8 cellular contexts compared by ENCODE assay signal in genomic region chr12:93409343-93409742, GRCh38. TPM values are rescaled to one million over a fixed set of nuclear protein-coding genes. Genes with fewer than 3 reads are reported as not detected.
DNase-seq lines count a peak whose midpoint lies in the region; ATAC-seq and TF ChIP-seq lines count a peak whose summit lies in the region.
"Not testable (repeated sequence)": the region's sequence is repeated elsewhere in the genome, so short reads cannot be mapped to it uniquely, and the experiment has no call there.

No MANE protein-coding gene starts in this region.

- H3K36me3 Mint-ChIP-seq in CD8-positive, alpha-beta memory T cell = peaks cover 0 to 63% (median 15%) of the 10 kb centered on the region in 3 donors
- peaks cover 68% of the 10 kb centered on the region for H3K36me3 Mint-ChIP-seq in activated CD8-positive, alpha-beta T cell treated with anti-CD3 and anti-CD28 coated beads, Interleukin-2, amount 10 ng/mL, durations not matched to agents 7 days and 5 days (ENCODE audit: low read depth)
- H3K36me3 Mint-ChIP-seq in activated naive CD4-positive, alpha-beta T cell treated with anti-CD3 and anti-CD28 coated beads, Interleukin-2, amount 50 U/mL, for 72 hours = peaks cover 0 to 66% of the 10 kb centered on the region in 2 donors
- not testable (repeated sequence) for H3K36me3 Mint-ChIP-seq in chondrocyte (ENCODE audit: low read depth)
- peaks cover 67% of the 10 kb centered on the region for H3K36me3 Mint-ChIP-seq in nephron progenitor cell (ENCODE audit: low read depth)
- H3K36me3 Mint-ChIP-seq in stimulated activated naive CD8-positive, alpha-beta T cell treated with anti-CD3 and anti-CD28 coated beads, Interleukin-15, Interleukin-2, amounts not matched to agents 100 ng/mL and 50 ng/mL, for 24 hours (ENCODE audit: low read depth) = peaks cover 84% of the 10 kb centered on the region

- not testable (repeated sequence) for H3K9me2 ChIP-seq in HCT116 (ENCODE audit: insufficient read depth)

- not testable (repeated sequence) for H3K27me3 Mint-ChIP-seq in CD8-positive, alpha-beta memory T cell; activated CD8-positive, alpha-beta T cell treated with anti-CD3 and anti-CD28 coated beads, Interleukin-2, amount 10 ng/mL, durations not matched to agents 7 days and 5 days (ENCODE audit: low read depth); chondrocyte (ENCODE audit: low read depth); nephron progenitor cell (ENCODE audit: low read depth, poor library complexity); stimulated activated naive CD8-positive, alpha-beta T cell treated with anti-CD3 and anti-CD28 coated beads, Interleukin-15, Interleukin-2, amounts not matched to agents 100 ng/mL and 50 ng/mL, for 24 hours

- H3K9ac ChIP-seq in HCT116 (ENCODE audit: low read length); SK-N-MC (ENCODE audit: insufficient read length): not testable (repeated sequence)

- H3K27ac ChIP-seq in CD8-positive, alpha-beta memory T cell (ENCODE audit: low read depth, low read length); HCT116 (ENCODE audit: low read depth, low read length): not testable (repeated sequence)
- peak overlapping the region; percentile 70 for H3K27ac ChIP-seq in SK-N-MC

- DNase-seq in CD8-positive, alpha-beta memory T cell; HCT116 (ENCODE audit: low read depth, low spot score); SK-N-MC (ENCODE audit: low read depth, low spot score); activated CD8-positive, alpha-beta T cell treated with anti-CD3 and anti-CD28 coated beads, Interleukin-2, amount 10 ng/mL, durations not matched to agents 7 days and 5 days; activated naive CD4-positive, alpha-beta T cell treated with anti-CD3 and anti-CD28 coated beads, Interleukin-2, amount 50 U/mL, for 72 hours (ENCODE audit: low spot score in 2 of 2); chondrocyte (ENCODE audit: low spot score); nephron progenitor cell: not testable (repeated sequence)

- TF ChIP-seq RAD21 in HCT116 (IDR thresholded peaks at IDR 0.05; ENCODE audit: low read depth) = not testable (repeated sequence)

- not testable (repeated sequence) for H3K9me3 ChIP-seq in CD8-positive, alpha-beta memory T cell (ENCODE audit: low read length); HCT116 (ENCODE audit: control insufficient read depth in 1 of 2, insufficient read depth in 1 of 2, low read depth in 1 of 2, low read length in 2 of 2); SK-N-MC (ENCODE audit: low read depth, low read length)

- not testable (repeated sequence) for TF ChIP-seq CTCF in HCT116 (IDR thresholded peaks at IDR 0.05 in 2 of 3, conservative IDR thresholded peaks at IDR 0.05 in 1 of 3; ENCODE audit: borderline replicate concordance in 1 of 3, insufficient read depth in 1 of 3, low read depth in 2 of 3, low read length in 2 of 3); chondrocyte (IDR thresholded peaks at IDR 0.05); nephron progenitor cell (IDR thresholded peaks at IDR 0.05)

- CTCF ChIA-PET in CD8-positive, alpha-beta memory T cell (lab: Charles Lee); HCT116 (lab: Charles Lee): not testable (repeated sequence)
- CTCF ChIA-PET in activated CD8-positive, alpha-beta T cell treated with anti-CD3 and anti-CD28 coated beads, Interleukin-2, amount 10 ng/mL, durations not matched to agents 7 days and 5 days (lab: Charles Lee) = interaction anchor here (1.9 to 4.7 kb wide), 3 partner anchors 11 to 422 kb away, joined by 8 to 43 read pairs (median 10); no protein-coding TSS in a partner anchor

- ATAC-seq in HCT116; activated CD8-positive, alpha-beta T cell treated with anti-CD3 and anti-CD28 coated beads, Interleukin-2, amount 10 ng/mL, durations not matched to agents 7 days and 5 days; activated naive CD4-positive, alpha-beta T cell treated with anti-CD3 and anti-CD28 coated beads, Interleukin-2, amount 50 U/mL, for 72 hours: not testable (repeated sequence)

- H3K36me3 ChIP-seq in CD8-positive, alpha-beta memory T cell (ENCODE audit: insufficient read depth, low read length) = peaks cover 10% of the 10 kb centered on the region
- H3K36me3 ChIP-seq in HCT116 (ENCODE audit: control insufficient read depth in 1 of 2, insufficient read depth in 2 of 2, low read length in 2 of 2) (peaks cover 15 to 18% of the 10 kb centered on the region in 2 experiments; a peak in 3 of 4 replicates), SK-N-MC (ENCODE audit: insufficient read depth, low read length) (peaks cover 52% of the 10 kb centered on the region)

- RAD21 ChIA-PET in HCT116 (lab: Charles Lee; ENCODE audit: low non-redundant PET in 1 of 2, low total read pairs in 2 of 2, uncharacterized antibody in 2 of 2, unreplicated experiment in 2 of 2) = not testable (repeated sequence)

- H3K27me3 ChIP-seq in CD8-positive, alpha-beta memory T cell (ENCODE audit: insufficient read depth, low read length, poor library complexity, severe bottlenecking); HCT116 (ENCODE audit: insufficient read depth, low read length): not testable (repeated sequence)

- not testable (repeated sequence) for H3K9me3 Mint-ChIP-seq in CD8-positive, alpha-beta memory T cell; activated CD8-positive, alpha-beta T cell treated with anti-CD3 and anti-CD28 coated beads, Interleukin-2, amount 10 ng/mL, durations not matched to agents 7 days and 5 days (ENCODE audit: insufficient read depth); activated naive CD4-positive, alpha-beta T cell treated with anti-CD3 and anti-CD28 coated beads, Interleukin-2, amount 50 U/mL, for 72 hours; chondrocyte (ENCODE audit: low read depth); nephron progenitor cell; stimulated activated naive CD8-positive, alpha-beta T cell treated with anti-CD3 and anti-CD28 coated beads, Interleukin-15, Interleukin-2, amounts not matched to agents 100 ng/mL and 50 ng/mL, for 24 hours

- not testable (repeated sequence) for H3K4me2 ChIP-seq in HCT116 (ENCODE audit: low read length)

- not testable (repeated sequence) for H3K4me3 Mint-ChIP-seq in CD8-positive, alpha-beta memory T cell; activated CD8-positive, alpha-beta T cell treated with anti-CD3 and anti-CD28 coated beads, Interleukin-2, amount 10 ng/mL, durations not matched to agents 7 days and 5 days; chondrocyte (ENCODE audit: unreplicated experiment); nephron progenitor cell; stimulated activated naive CD8-positive, alpha-beta T cell treated with anti-CD3 and anti-CD28 coated beads, Interleukin-15, Interleukin-2, amounts not matched to agents 100 ng/mL and 50 ng/mL, for 24 hours

- H2AFZ ChIP-seq in HCT116 (ENCODE audit: low read depth, low read length, poor library complexity, severe bottlenecking) = not testable (repeated sequence)

- TF ChIP-seq POLR2A in HCT116 (IDR thresholded peaks at IDR 0.05; ENCODE audit: borderline replicate concordance, extremely low read depth, insufficient read depth, insufficient read length) = not testable (repeated sequence)

- not testable (repeated sequence) for H3K4me3 ChIP-seq in CD8-positive, alpha-beta memory T cell (ENCODE audit: low read length); HCT116 (replicated peaks in 1 of 2; ENCODE audit: low read depth in 1 of 2, low read length in 2 of 2); SK-N-MC

- peaks cover 26% of the 10 kb centered on the region for H3K4me1 ChIP-seq in CD8-positive, alpha-beta memory T cell (ENCODE audit: insufficient read depth, low read length)
- not testable (repeated sequence) for H3K4me1 ChIP-seq in HCT116 (ENCODE audit: control insufficient read depth in 1 of 2, insufficient read depth in 2 of 2, low read length in 2 of 2)

- not testable (repeated sequence) for H4K20me1 ChIP-seq in HCT116 (ENCODE audit: insufficient read depth)

- H3K27ac Mint-ChIP-seq in CD8-positive, alpha-beta memory T cell = peak overlapping the region in 5 of 8 donors; percentile 1 to 59 (median 38)
- H3K27ac Mint-ChIP-seq in activated CD8-positive, alpha-beta T cell treated with anti-CD3 and anti-CD28 coated beads, Interleukin-2, amount 10 ng/mL, durations not matched to agents 7 days and 5 days = peak overlapping the region; percentile 48
- H3K27ac Mint-ChIP-seq in activated naive CD4-positive, alpha-beta T cell treated with anti-CD3 and anti-CD28 coated beads, Interleukin-2, amount 50 U/mL, for 72 hours = peak overlapping the region; percentile 19 to 42
- H3K27ac Mint-ChIP-seq in chondrocyte (ENCODE audit: unreplicated experiment) (peak overlapping the region; percentile 37), nephron progenitor cell (peak overlapping the region; percentile 14)
- peak overlapping the region; percentile 23 for H3K27ac Mint-ChIP-seq in stimulated activated naive CD8-positive, alpha-beta T cell treated with anti-CD3 and anti-CD28 coated beads, Interleukin-15, Interleukin-2, amounts not matched to agents 100 ng/mL and 50 ng/mL, for 24 hours

- intact Hi-C loops in HCT116 (cut with micrococcal nuclease) = not testable (repeated sequence)

- H3K4me1 Mint-ChIP-seq in CD8-positive, alpha-beta memory T cell = peaks cover 31 to 50% (median 48%) of the 10 kb centered on the region in 3 donors
- peaks cover 27% of the 10 kb centered on the region for H3K4me1 Mint-ChIP-seq in activated CD8-positive, alpha-beta T cell treated with anti-CD3 and anti-CD28 coated beads, Interleukin-2, amount 10 ng/mL, durations not matched to agents 7 days and 5 days (ENCODE audit: low read depth)
- H3K4me1 Mint-ChIP-seq in chondrocyte (ENCODE audit: low read depth) = peaks cover 47% of the 10 kb centered on the region
- peaks cover 17% of the 10 kb centered on the region for H3K4me1 Mint-ChIP-seq in nephron progenitor cell
- H3K4me1 Mint-ChIP-seq in stimulated activated naive CD8-positive, alpha-beta T cell treated with anti-CD3 and anti-CD28 coated beads, Interleukin-15, Interleukin-2, amounts not matched to agents 100 ng/mL and 50 ng/mL, for 24 hours (ENCODE audit: low read depth) = peaks cover 69% of the 10 kb centered on the region

- peaks cover 54% of the 10 kb centered on the region for H3K79me2 ChIP-seq in HCT116 (ENCODE audit: insufficient read depth, low read length)

- POLR2A ChIA-PET in CD8-positive, alpha-beta memory T cell (lab: Charles Lee) = interaction anchor here (0.6 kb wide), 1 partner anchor 138 kb away, joined by 3 read pairs; no protein-coding TSS in a partner anchor
- POLR2A ChIA-PET in HCT116 (lab: Charles Lee) = not testable (repeated sequence)
- POLR2A ChIA-PET in activated CD8-positive, alpha-beta T cell treated with anti-CD3 and anti-CD28 coated beads, Interleukin-2, amount 10 ng/mL, durations not matched to agents 7 days and 5 days (lab: Charles Lee) = interaction anchor here (0.6 to 0.7 kb wide), 2 partner anchors 302 to 693 kb away, joined by 3 read pairs; no protein-coding TSS in a partner anchor

- TSS peak; percentile 49 for BruUV-seq in HCT116 (replicated peaks; lab: Mats Ljungman, UMichigan)

RNA-seq across cellular contexts. Expression of gene NUDT4, which starts 31.6 kb away (rescaled TPM):
- 10 to 100 TPM; 83.6 to 86.9 TPM for total RNA-seq in CD8-positive, alpha-beta memory T cell
- polyA plus RNA-seq in CD8-positive, alpha-beta memory T cell = 37.1 TPM
- total RNA-seq in HCT116 (2021; ENCODE audit: unreplicated experiment) (41.2 TPM), chondrocyte (48.3 to 69.0 TPM (median 67.1 TPM) in 3 replicates)
- polyA plus RNA-seq in HCT116 (2012) = 9.8 and 12.5 TPM in 2 replicates
- total RNA-seq in activated CD8-positive, alpha-beta T cell treated with anti-CD3 and anti-CD28 coated beads, Interleukin-2, amount 10 ng/mL, durations not matched to agents 7 days and 5 days = 10 to 100 TPM; 56.3 to 61.0 TPM
- total RNA-seq in activated naive CD4-positive, alpha-beta T cell treated with anti-CD3 and anti-CD28 coated beads, Interleukin-2, amount 50 U/mL, for 72 hours = 10 to 100 TPM; 65.6 to 88.9 TPM

RNA-seq across cellular contexts. Expression of gene UBE2N, which starts 32.4 kb away (rescaled TPM):
- total RNA-seq in CD8-positive, alpha-beta memory T cell = 100 to 1,000 TPM; 236 to 244 TPM
- 157 TPM for polyA plus RNA-seq in CD8-positive, alpha-beta memory T cell
- total RNA-seq in HCT116 (2021; ENCODE audit: unreplicated experiment) (140 TPM), chondrocyte (70.0 to 88.1 TPM (median 72.1 TPM) in 3 replicates)
- polyA plus RNA-seq in HCT116 (2012) = 63.6 and 88.6 TPM in 2 replicates
- total RNA-seq in activated CD8-positive, alpha-beta T cell treated with anti-CD3 and anti-CD28 coated beads, Interleukin-2, amount 10 ng/mL, durations not matched to agents 7 days and 5 days = 100 to 1,000 TPM; 183 to 194 TPM
- total RNA-seq in activated naive CD4-positive, alpha-beta T cell treated with anti-CD3 and anti-CD28 coated beads, Interleukin-2, amount 50 U/mL, for 72 hours = 100 to 1,000 TPM; 164 to 188 TPM

RNA-seq across cellular contexts. Expression of gene MRPL42, which starts 58.0 kb away (rescaled TPM):
- total RNA-seq in CD8-positive, alpha-beta memory T cell = 10 to 100 TPM; 84.1 to 87.2 TPM
- 57.1 TPM for polyA plus RNA-seq in CD8-positive, alpha-beta memory T cell
- 120 TPM for total RNA-seq in HCT116 (2021; ENCODE audit: unreplicated experiment)
- 49.7 and 72.2 TPM in 2 replicates for polyA plus RNA-seq in HCT116 (2012)
- 10 to 100 TPM; 55.8 to 57.0 TPM for total RNA-seq in activated CD8-positive, alpha-beta T cell treated with anti-CD3 and anti-CD28 coated beads, Interleukin-2, amount 10 ng/mL, durations not matched to agents 7 days and 5 days
- 10 to 100 TPM; 60.9 to 64.0 TPM for total RNA-seq in activated naive CD4-positive, alpha-beta T cell treated with anti-CD3 and anti-CD28 coated beads, Interleukin-2, amount 50 U/mL, for 72 hours
- 41.4 to 44.4 TPM (median 42.0 TPM) in 3 replicates for total RNA-seq in chondrocyte
